Comparison of ENCODE assay signal across 8 cellular contexts in the genomic region with DNA sequence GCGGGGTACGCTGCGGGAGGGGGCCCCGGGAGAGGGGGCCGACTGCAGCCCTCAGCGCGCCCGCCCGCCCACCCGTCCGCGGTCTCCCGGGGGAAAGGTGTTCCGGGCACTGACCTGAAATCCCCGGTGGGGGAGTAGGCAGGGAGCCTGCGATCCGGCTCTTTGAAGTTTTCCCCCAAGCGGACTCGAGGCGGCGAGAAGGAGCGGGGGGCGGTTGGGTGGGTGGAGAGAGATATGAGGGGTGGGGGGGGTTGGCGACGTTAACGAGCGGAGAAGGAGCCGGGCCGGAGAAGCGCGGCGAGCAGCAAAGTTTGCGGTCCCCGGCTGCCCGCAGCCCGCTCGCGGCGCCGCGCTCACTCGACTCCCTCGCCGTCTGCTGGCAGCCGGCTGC. TPM values are rescaled to one million over a fixed set of nuclear protein-coding genes. Genes with fewer than 3 reads are reported as not detected.
DNase-seq lines count a peak whose midpoint lies in the region; ATAC-seq and TF ChIP-seq lines count a peak whose summit lies in the region.

No MANE protein-coding gene starts in this region.

- H3K9me3 ChIP-seq in Caco-2 (no peaks in the 10 kb centered on the region), NT2/D1 (ENCODE audit: insufficient read depth, low read length) (no peaks in the 10 kb centered on the region), ectodermal cell (ENCODE audit: control insufficient read depth, low read length) (no peaks in the 10 kb centered on the region), neuron (ENCODE audit: low read length) (no peaks in the 10 kb centered on the region)

- TF ChIP-seq CTCF in Caco-2 (IDR thresholded peaks at IDR 0.05; ENCODE audit: insufficient read depth in 1 of 2, low read depth in 1 of 2, low read length in 1 of 2, severe bottlenecking in 1 of 2, unreplicated experiment in 1 of 2), result no peak

- ATAC-seq in GM18873 (IDR thresholded peaks at IDR 0.05; ENCODE audit: low FRiP score, unreplicated experiment), result no peak
- ATAC-seq in HG03135 (IDR thresholded peaks at IDR 0.05; ENCODE audit: unreplicated experiment), result no peak

- POLR2A ChIA-PET in Caco-2 (lab: Charles Lee), result interaction anchor here (0.7 to 1.2 kb wide), 2 partner anchors 11 to 171 kb away, joined by 3 read pairs; no protein-coding TSS in a partner anchor

- no peaks in the 10 kb centered on the region for H3K27me3 Mint-ChIP-seq in Caco-2 (ENCODE audit: insufficient read depth, unreplicated experiment)

- H3K4me3 Mint-ChIP-seq in Caco-2 (ENCODE audit: unreplicated experiment), result peak overlapping the region; percentile 83

- H3K36me3 ChIP-seq in Caco-2 (ENCODE audit: control insufficient read depth, insufficient read depth, low read length), result no peaks in the 10 kb centered on the region
- no peaks in the 10 kb centered on the region for H3K36me3 ChIP-seq in NT2/D1 (ENCODE audit: insufficient read depth, insufficient read length, low read length)
- H3K36me3 ChIP-seq in ectodermal cell (ENCODE audit: control insufficient read depth, insufficient read depth, low read length), result no peaks in the 10 kb centered on the region
- no peaks in the 10 kb centered on the region for H3K36me3 ChIP-seq in neuron (ENCODE audit: insufficient read depth, low read length)

- CTCF ChIA-PET in Caco-2 (lab: Charles Lee), result interaction anchor here (0.7 kb wide), 2 partner anchors 60 to 84 kb away, joined by 3 to 4 read pairs; no protein-coding TSS in a partner anchor

- no peaks in the 10 kb centered on the region for H3K9me3 Mint-ChIP-seq in Caco-2 (ENCODE audit: unreplicated experiment)

- H3K4me3 ChIP-seq in Caco-2 (ENCODE audit: low read depth, low read length), result peak overlapping the region; percentile 55
- peak overlapping the region; percentile 78 for H3K4me3 ChIP-seq in NT2/D1 (ENCODE audit: insufficient read length, low read depth)
- H3K4me3 ChIP-seq in ectodermal cell (ENCODE audit: insufficient read depth, low read depth, low read length), result peak overlapping the region; percentile 49
- H3K4me3 ChIP-seq in neuron (ENCODE audit: low read length), result peak overlapping the region; percentile 56

- H3K27me3 ChIP-seq in Caco-2 (replicated peaks; ENCODE audit: control insufficient read depth, insufficient read depth, low read length) (no peaks in the 10 kb centered on the region), NT2/D1 (ENCODE audit: insufficient read depth, insufficient read length) (peaks cover 19% of the 10 kb centered on the region), ectodermal cell (ENCODE audit: control insufficient read depth, insufficient read depth, low read length, poor library complexity, severe bottlenecking) (peaks cover 67% of the 10 kb centered on the region), neuron (ENCODE audit: insufficient read depth, low read length) (no peaks in the 10 kb centered on the region)

- no peak overlapping the region for H3K27ac ChIP-seq in ectodermal cell (ENCODE audit: insufficient read depth, low read depth, low read length, poor library complexity, severe bottlenecking)

- H3K27ac Mint-ChIP-seq in Caco-2 (ENCODE audit: unreplicated experiment), result no peak overlapping the region

- 0 to 1% methylated on average over 45 of the region's 45 CpGs for WGBS in ectodermal cell, 2 experiments

- H3K4me1 ChIP-seq in Caco-2 (0 out of 2 replicates have a peak, but pooled peaks cover 7% of the 10 kb centered on the region), NT2/D1 (ENCODE audit: insufficient read depth, insufficient read length) (peaks cover 3% of the 10 kb centered on the region), ectodermal cell (ENCODE audit: control insufficient read depth, insufficient read depth, low read length) (peaks cover 25% of the 10 kb centered on the region), neuron (ENCODE audit: insufficient read depth, low read length) (peaks cover 31% of the 10 kb centered on the region)

- peaks cover 12% of the 10 kb centered on the region for H3K4me1 Mint-ChIP-seq in Caco-2 (ENCODE audit: low read depth, unreplicated experiment)

- H3K9ac ChIP-seq in NT2/D1 (ENCODE audit: insufficient read length, low read depth), result peak overlapping the region; percentile 72

- intact Hi-C loops in Caco-2 (cut with micrococcal nuclease; ENCODE audit: unreplicated experiment), result loop anchor here (5.0 kb wide), 1 partner anchor 170 kb away; no protein-coding TSS in a partner anchor

- DNase-seq in Caco-2 (no peak), NT2/D1 (ENCODE audit: low read depth, low spot score) (no peak), NCI-H226 (no peak), NCI-H2196 (lab: John Stamatoyannopoulos, UW; ENCODE audit: unreplicated experiment) (no peak)

- H3K36me3 Mint-ChIP-seq in Caco-2 (ENCODE audit: insufficient read depth, unreplicated experiment), result peaks cover 11% of the 10 kb centered on the region

- no TSS peak for BruUV-seq in Caco-2 (replicated peaks; lab: Mats Ljungman, UMichigan)

- no peak overlapping the region for H2AFZ ChIP-seq in neuron (ENCODE audit: low read depth, low read length)

RNA-seq across cellular contexts. Expression of gene BCOR, which starts 0.7 kb away (rescaled TPM):
- total RNA-seq in Caco-2 (2022), result 16.2 and 18.6 TPM in 2 replicates
- 18.1 TPM for polyA plus RNA-seq in ectodermal cell (2013, experiment 1 of 4)
- polyA plus RNA-seq in ectodermal cell (2013, experiment 2 of 4), result 23.8 TPM
- 16.4 TPM for polyA plus RNA-seq in ectodermal cell (2013, experiment 3 of 4)
- polyA plus RNA-seq in ectodermal cell (2013, experiment 4 of 4), result 14.5 TPM
